In the genomic region with DNA sequence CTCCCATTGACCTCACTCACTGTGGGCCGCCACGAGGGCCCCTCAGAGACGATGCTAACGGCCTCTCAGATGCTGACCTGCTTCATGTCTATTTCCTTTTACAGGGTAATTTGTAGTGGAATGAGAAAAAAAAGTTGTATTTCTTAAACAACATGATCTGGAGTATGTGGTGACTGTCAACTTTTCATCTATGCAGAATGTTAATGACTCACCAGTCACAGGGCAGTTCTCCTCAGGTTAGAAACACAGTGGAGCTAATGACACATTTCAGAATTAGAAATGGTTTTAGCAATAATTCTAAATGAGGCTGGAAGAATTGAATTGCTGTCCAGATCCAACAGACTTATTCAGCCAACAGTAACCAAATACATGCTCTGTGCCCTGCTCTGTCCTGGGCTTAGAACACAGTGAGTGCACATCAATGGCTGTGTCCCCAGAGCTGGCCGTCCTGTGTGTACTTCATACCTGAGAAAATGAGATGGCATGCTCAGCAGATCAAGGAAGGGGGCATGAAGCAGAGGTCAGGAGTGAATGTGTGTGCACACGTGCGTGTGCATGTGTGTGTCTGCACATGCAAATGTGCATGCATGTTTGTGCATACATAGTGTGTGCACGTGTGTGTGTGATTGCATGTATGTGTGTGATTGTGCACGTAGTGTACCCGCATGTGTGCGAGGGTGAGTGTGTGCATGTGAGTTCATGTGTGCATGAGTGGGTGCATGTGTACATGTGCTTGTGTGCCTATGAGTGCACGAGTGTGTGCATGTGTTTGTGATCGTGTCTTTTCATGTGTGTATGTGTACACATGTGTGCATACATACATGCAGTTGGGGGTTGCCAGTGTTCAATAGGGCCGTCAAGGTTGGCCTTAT, we compare ENCODE assay signal across 1 cellular context.
TF ChIP-seq lines count a peak whose summit lies in the region.

No MANE protein-coding gene starts in this region.

TF ChIP-seq in IMR-90, 13 proteins besides CTCF, POLR2A, EP300 and RAD21:
- TF ChIP-seq BHLHE40 (IDR thresholded peaks at IDR 0.05; ENCODE audit: low read depth, low read length) (no peak), NFE2L2 (IDR thresholded peaks at IDR 0.05; ENCODE audit: low read depth, low read length) (no peak), MAZ (IDR thresholded peaks at IDR 0.05; ENCODE audit: borderline replicate concordance, low read depth, low read length) (no peak), FOS (IDR thresholded peaks at IDR 0.05; ENCODE audit: low read depth, low read length) (no peak), CEBPB (IDR thresholded peaks at IDR 0.05; ENCODE audit: low read depth, low read length) (no peak), CHD1 (IDR thresholded peaks at IDR 0.05; ENCODE audit: low read depth, low read length) (no peak), RCOR1 (IDR thresholded peaks at IDR 0.05; ENCODE audit: insufficient replicate concordance, low read length) (no peak), MAFK (IDR thresholded peaks at IDR 0.05; ENCODE audit: low read depth, low read length) (no peak), SMC3 (IDR thresholded peaks at IDR 0.05; ENCODE audit: low read depth, low read length) (no peak), ELK1 (IDR thresholded peaks at IDR 0.05; ENCODE audit: borderline replicate concordance, low read depth, low read length) (no peak), MXI1 (IDR thresholded peaks at IDR 0.05; ENCODE audit: borderline replicate concordance, low read depth, low read length) (no peak), RFX5 (IDR thresholded peaks at IDR 0.05; ENCODE audit: low read depth, low read length) (no peak)
- TF ChIP-seq, protein P1, sequence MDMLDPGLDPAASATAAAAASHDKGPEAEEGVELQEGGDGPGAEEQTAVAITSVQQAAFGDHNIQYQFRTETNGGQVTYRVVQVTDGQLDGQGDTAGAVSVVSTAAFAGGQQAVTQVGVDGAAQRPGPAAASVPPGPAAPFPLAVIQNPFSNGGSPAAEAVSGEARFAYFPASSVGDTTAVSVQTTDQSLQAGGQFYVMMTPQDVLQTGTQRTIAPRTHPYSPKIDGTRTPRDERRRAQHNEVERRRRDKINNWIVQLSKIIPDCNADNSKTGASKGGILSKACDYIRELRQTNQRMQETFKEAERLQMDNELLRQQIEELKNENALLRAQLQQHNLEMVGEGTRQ (IDR thresholded peaks at IDR 0.05; ENCODE audit: low read depth, low read length) = no peak
